Comparison of ENCODE assay signal across 24 cellular contexts in the genomic region with DNA sequence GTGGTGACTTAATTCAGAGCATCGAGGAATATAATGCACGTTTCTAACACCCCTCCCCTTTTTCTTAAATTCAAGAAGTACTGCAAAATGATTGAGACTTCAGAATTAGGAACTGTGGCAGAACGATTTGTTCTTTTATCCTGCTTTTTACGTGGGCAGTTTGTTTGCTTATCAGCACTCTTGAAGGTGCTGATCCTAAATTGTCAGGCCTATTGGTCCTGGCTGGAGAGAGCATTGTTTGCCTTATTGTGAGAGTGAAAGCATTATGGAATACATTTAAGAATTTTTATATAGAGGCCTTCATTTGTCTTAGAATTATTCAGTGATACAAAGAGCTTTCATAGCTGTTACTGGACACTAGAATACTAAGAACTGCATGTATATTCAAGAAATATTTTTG.
"Had no signal": no experiment of that assay in that cellular context is flagged by ENCODE, and none has a peak within 500 bp of the region (broad histone marks: within the 10 kb centered on the region; RNA-seq: fewer than 3 reads in every experiment).

No MANE protein-coding gene starts in this region.

- H3K4me3 ChIP-seq: neural progenitor cell, stomach, suprapubic skin, vagina had no signal

- ATAC-seq: activated CD8-positive, alpha-beta T cell treated with anti-CD3 and anti-CD28 coated beads, Interleukin-2, amount 10 ng/mL, durations not matched to agents 7 days and 5 days; activated naive CD4-positive, alpha-beta T cell treated with anti-CD3 and anti-CD28 coated beads, Interleukin-2, amount 50 U/mL, for 72 hours; activated T-helper 17 cell treated with anti-CD3 and anti-CD28 coated beads, Interleukin-2, amount 50 U/mL, for 72 hours; esophagus mucosa; left ventricle myocardium superior; naive thymus-derived CD8-positive, alpha-beta T cell; sciatic nerve; stimulated activated memory B cell treated with anti-CD40 and anti-IgM and Interleukin-4, amounts not matched to agents 10 μg/mL and 1 μg/mL and 100 μg/mL, for 72 hours had no signal

- H3K9me3 ChIP-seq: stomach, suprapubic skin, vagina had no signal

- DNase-seq: activated CD4-positive, alpha-beta T cell treated with anti-CD3 and anti-CD28 coated beads for 1 hour; activated CD4-positive, alpha-beta T cell treated with anti-CD3 and anti-CD28 coated beads, Interleukin-2, amount 50 U/mL, for 1 hour; activated CD8-positive, alpha-beta T cell treated with anti-CD3 and anti-CD28 coated beads, Interleukin-2, amount 10 ng/mL, durations not matched to agents 7 days and 5 days; activated T-cell treated with anti-CD3 and anti-CD28 coated beads, Interleukin-2, amount 50 U/mL, for 24 hours; aorta; effector CD8-positive, alpha-beta T cell; foreskin melanocyte; glutamatergic neuron; hypothalamus; left ventricle myocardium superior; mammary epithelial cell; naive thymus-derived CD8-positive, alpha-beta T cell; small intestine; stimulated activated CD4-positive, alpha-beta T cell treated with anti-CD3 and anti-CD28 coated beads, Interleukin-2, amount 100 ng/mL, for 24 hours; stomach; trophoblast cell had no signal

- H3K36me3 ChIP-seq: neural progenitor cell, suprapubic skin, vagina had no signal

- H3K27ac ChIP-seq: neural progenitor cell, stomach, suprapubic skin, vagina had no signal

- H3K27me3 ChIP-seq: neural progenitor cell, stomach, suprapubic skin, vagina had no signal

- H3K4me1 ChIP-seq: neural progenitor cell, suprapubic skin had no signal
